In genomic region chr10:96448021-96448457, GRCh38 we compare ENCODE assay signal across 11 cellular contexts.
DNase-seq lines count a peak whose midpoint lies in the region; ATAC-seq and TF ChIP-seq lines count a peak whose summit lies in the region.
"Had no signal": no experiment of that assay in that cellular context is flagged by ENCODE, and none has a peak within 500 bp of the region (broad histone marks: within the 10 kb centered on the region; RNA-seq: fewer than 3 reads in every experiment).

No MANE protein-coding gene starts in this region.

- peaks cover 0 to 19% (median 9%) of the 10 kb centered on the region in 9 donors for H3K4me1 ChIP-seq in heart right ventricle
- H3K4me1 ChIP-seq in testis: peaks cover 4% of the 10 kb centered on the region
- H3K4me1 ChIP-seq: A549 had no signal

- no peak for TF ChIP-seq POLR2A in testis (IDR thresholded peaks at IDR 0.05)

- H3K27ac ChIP-seq in heart right ventricle (peak overlapping the region in 2 of 10 donors; percentile 42 to 43), testis (no peak overlapping the region)
- H3K27ac ChIP-seq: A549 had no signal

- no peak overlapping the region for H3K27ac Mint-ChIP-seq in activated naive CD8-positive, alpha-beta T cell treated with anti-CD3 and anti-CD28 coated beads for 36 hours
- H3K27ac Mint-ChIP-seq: activated CD8-positive, alpha-beta memory T cell treated with anti-CD3 and anti-CD28 coated beads, Interleukin-2, amount 10 ng/mL, durations not matched to agents 7 days and 5 days had no signal

- intact Hi-C loops in heart right ventricle (cut with DNase I) (loop anchor here in 1 of 10 donors (2.0 kb wide), 1 partner anchor 51 kb away; no protein-coding TSS in a partner anchor), testis (cut with DNase I; ENCODE audit: low total_unique reads) (no loop called here)

- TF ChIP-seq CTCF in heart right ventricle (IDR thresholded peaks at IDR 0.05) (no peak), testis (IDR thresholded peaks at IDR 0.05) (no peak)

- no peaks in the 10 kb centered on the region for H3K9me3 Mint-ChIP-seq in activated naive CD8-positive, alpha-beta T cell treated with anti-CD3 and anti-CD28 coated beads for 36 hours

- H3K36me3 ChIP-seq in heart right ventricle (no peaks in the 10 kb centered on the region), testis (ENCODE audit: low read depth, missing control alignments) (no peaks in the 10 kb centered on the region)

- H3K4me3 ChIP-seq in heart right ventricle: no peak overlapping the region
- H3K4me3 ChIP-seq in testis: no peak overlapping the region
- H3K4me3 ChIP-seq: A549 had no signal

- ATAC-seq in HG02884 (IDR thresholded peaks at IDR 0.05; ENCODE audit: unreplicated experiment) (peak; percentile 70), heart right ventricle (peak; percentile 86 to 92 (median 91))
- ATAC-seq: A549; activated CD8-positive, alpha-beta memory T cell treated with anti-CD3 and anti-CD28 coated beads, Interleukin-2, amount 10 ng/mL, durations not matched to agents 7 days and 5 days had no signal

- peak; percentile 29 for DNase-seq in NCI-H2196 (lab: John Stamatoyannopoulos, UW; ENCODE audit: unreplicated experiment)
- DNase-seq in NCI-H2196 treated with DMSO at 0.1 percent for 48 hours (lab: John Stamatoyannopoulos, UW; ENCODE audit: unreplicated experiment): no peak
- peak; percentile 76 to 79 for DNase-seq in heart right ventricle
- DNase-seq in testis: peak; percentile 27
- DNase-seq in hepatic stellate cell (ENCODE audit: low spot score): no peak
- no peak for DNase-seq in D341Med (ENCODE audit: low spot score)
- no peak for DNase-seq in activated naive CD8-positive, alpha-beta T cell treated with anti-CD3 and anti-CD28 coated beads for 36 hours
- DNase-seq: activated CD8-positive, alpha-beta memory T cell treated with anti-CD3 and anti-CD28 coated beads, Interleukin-2, amount 10 ng/mL, durations not matched to agents 7 days and 5 days; effector memory CD4-positive, alpha-beta T cell had no signal

- peaks cover 4% of the 10 kb centered on the region for H3K27me3 Mint-ChIP-seq in activated naive CD8-positive, alpha-beta T cell treated with anti-CD3 and anti-CD28 coated beads for 36 hours

- no peaks in the 10 kb centered on the region for H3K36me3 Mint-ChIP-seq in activated naive CD8-positive, alpha-beta T cell treated with anti-CD3 and anti-CD28 coated beads for 36 hours
- H3K36me3 Mint-ChIP-seq: activated CD8-positive, alpha-beta memory T cell treated with anti-CD3 and anti-CD28 coated beads, Interleukin-2, amount 10 ng/mL, durations not matched to agents 7 days and 5 days had no signal

- H3K27me3 ChIP-seq in heart right ventricle (no peaks in the 10 kb centered on the region), testis (no peaks in the 10 kb centered on the region)

- WGBS in heart right ventricle, 2 donors: 42 to 59% methylated on average over 15 of the region's 15 CpGs
- WGBS in testis, 2 donors: 32 to 70% methylated on average over 13 to 15 of the region's 15 CpGs

- no peak overlapping the region for H3K4me3 Mint-ChIP-seq in activated naive CD8-positive, alpha-beta T cell treated with anti-CD3 and anti-CD28 coated beads for 36 hours
- H3K4me3 Mint-ChIP-seq: activated CD8-positive, alpha-beta memory T cell treated with anti-CD3 and anti-CD28 coated beads, Interleukin-2, amount 10 ng/mL, durations not matched to agents 7 days and 5 days had no signal

- H3K4me1 Mint-ChIP-seq in activated naive CD8-positive, alpha-beta T cell treated with anti-CD3 and anti-CD28 coated beads for 36 hours: no peaks in the 10 kb centered on the region
- H3K4me1 Mint-ChIP-seq: activated CD8-positive, alpha-beta memory T cell treated with anti-CD3 and anti-CD28 coated beads, Interleukin-2, amount 10 ng/mL, durations not matched to agents 7 days and 5 days had no signal

- H3K9me3 ChIP-seq in heart right ventricle (no peaks in the 10 kb centered on the region), testis (no peaks in the 10 kb centered on the region)
- H3K9me3 ChIP-seq: A549 had no signal

Comparison
In these comparisons a context has a peak if more than half of its experiments do, and no peak if none do; other contexts are left out.
1. DNase-seq: peak in NCI-H2196 (single experiment), heart right ventricle (2 of 2) and testis (single experiment); none in NCI-H2196 treated with DMSO at 0.1 percent for 48 hours (single experiment), hepatic stellate cell (single experiment), D341Med (single experiment) and activated naive CD8-positive, alpha-beta T cell treated with anti-CD3 and anti-CD28 coated beads for 36 hours (single experiment).